Comparison of ENCODE assay signal across 1 cellular context in genomic region chr5:7763621-7764072, GRCh38.
TF ChIP-seq lines count a peak whose summit lies in the region.

No MANE protein-coding gene starts in this region.

TF ChIP-seq in GM23338, 12 proteins besides CTCF, POLR2A, EP300 and RAD21 (continued from another document):
- no peak for TF ChIP-seq ZNF462 (CRISPR knock-in tag; IDR thresholded peaks at IDR 0.05)
- TF ChIP-seq REST (IDR thresholded peaks at IDR 0.05; ENCODE audit: unreplicated experiment): no peak
